6 cellular contexts compared by ENCODE assay signal in genomic region chr20:41879151-41879550, GRCh38.
"Had no signal": no experiment of that assay in that cellular context is flagged by ENCODE, and none has a peak within 500 bp of the region (broad histone marks: within the 10 kb centered on the region; RNA-seq: fewer than 3 reads in every experiment).

No MANE protein-coding gene starts in this region.

- H2AFZ ChIP-seq: GM23338 had no signal

- ATAC-seq: GM23338, K562 had no signal

- H3K4me3 ChIP-seq: GM23338, K562 had no signal

- H3K4me2 ChIP-seq: GM23338 had no signal

- DNase-seq: H9, HCEC 1CT, IMR-90 had no signal

- H3K27ac ChIP-seq: HL-60 had no signal
